20 cellular contexts compared by ENCODE assay signal in genomic region chr1:238141295-238141694, GRCh38.
"Had no signal": no experiment of that assay in that cellular context is flagged by ENCODE, and none has a peak within 500 bp of the region (broad histone marks: within the 10 kb centered on the region; RNA-seq: fewer than 3 reads in every experiment).

No MANE protein-coding gene starts in this region.

- H3K4me3 ChIP-seq: cardiac muscle cell, colonic mucosa, left ventricle myocardium inferior, lung, mucosa of descending colon, upper lobe of left lung, vagina had no signal

- H3K27ac ChIP-seq: cardiac muscle cell, colonic mucosa, epithelial cell of prostate, left ventricle myocardium inferior, neutrophil, upper lobe of left lung, vagina had no signal

- H3K9me3 ChIP-seq: colonic mucosa, left ventricle myocardium inferior, mucosa of descending colon, neutrophil, upper lobe of left lung, vagina had no signal

- DNase-seq: activated B cell treated with CpG ODN at 0.5 μM for 24 hours; activated CD8-positive, alpha-beta memory T cell treated with anti-CD3 and anti-CD28 coated beads, Interleukin-2, amount 10 ng/mL, durations not matched to agents 7 days and 5 days; activated CD8-positive, alpha-beta T cell treated with anti-CD3 and anti-CD28 coated beads, Interleukin-2, amount 10 ng/mL, durations not matched to agents 7 days and 5 days; activated naive CD4-positive, alpha-beta T cell; activated T-cell treated with anti-CD3 and anti-CD28 coated beads, Interleukin-2, amount 50 U/mL, for 48 hours; cerebellar nuclear complex; colonic mucosa; effector CD8-positive, alpha-beta T cell; glutamatergic neuron; islet precursor cell; left ventricle myocardium inferior; mucosa of descending colon; small intestine; stimulated activated CD4-positive, alpha-beta T cell treated with anti-CD3 and anti-CD28 coated beads, Interleukin-4, amount 100 ng/mL, for 24 hours; upper lobe of left lung had no signal

- H3K36me3 ChIP-seq: cardiac muscle cell, colonic mucosa, left ventricle myocardium inferior, neutrophil, upper lobe of left lung, vagina had no signal

- H3K27me3 ChIP-seq: cardiac muscle cell, colonic mucosa, neutrophil, upper lobe of left lung, vagina had no signal

- H3K4me1 ChIP-seq: colonic mucosa, left ventricle myocardium inferior, upper lobe of left lung, vagina had no signal
